ENCODE assay signal across 9 cellular contexts in genomic region chr14:81534510-81535074, GRCh38. TPM values are rescaled to one million over a fixed set of nuclear protein-coding genes. Genes with fewer than 3 reads are reported as not detected.
DNase-seq lines count a peak whose midpoint lies in the region; ATAC-seq and TF ChIP-seq lines count a peak whose summit lies in the region.
"Had no signal": no experiment of that assay in that cellular context is flagged by ENCODE, and none has a peak within 500 bp of the region (broad histone marks: within the 10 kb centered on the region; RNA-seq: fewer than 3 reads in every experiment).

No MANE protein-coding gene starts in this region.

- H3K27ac ChIP-seq in CD8-positive, alpha-beta T cell (ENCODE audit: low read depth, low read length) = no peak overlapping the region
- no peak overlapping the region for H3K27ac ChIP-seq in IMR-90 (ENCODE audit: insufficient read depth, low read length)
- peak overlapping the region; percentile 66 to 91 (median 84) for H3K27ac ChIP-seq in body of pancreas
- H3K27ac ChIP-seq: vagina had no signal

- peaks cover 9% of the 10 kb centered on the region for H3K36me3 Mint-ChIP-seq in CD8-positive, alpha-beta T cell

- no peaks in the 10 kb centered on the region for H3K9me1 ChIP-seq in IMR-90 (ENCODE audit: insufficient read depth, low read length)

- H2AFZ ChIP-seq in IMR-90 (replicated peaks; ENCODE audit: low read length, poor library complexity) (no peak overlapping the region), neuron (ENCODE audit: low read depth, low read length) (peak overlapping the region; percentile 78)

- H3K14ac ChIP-seq in IMR-90 (replicated peaks; ENCODE audit: low read depth, low read length) = no peak overlapping the region

- no peak overlapping the region for H3K4ac ChIP-seq in IMR-90 (ENCODE audit: low read depth, low read length)

- CTCF ChIA-PET in CD8-positive, alpha-beta T cell (lab: Charles Lee) = no interaction called here
- CTCF ChIA-PET in IMR-90 (lab: Yijun Ruan, JAX) = no interaction called here

- no peak overlapping the region for H2BK5ac ChIP-seq in IMR-90 (ENCODE audit: low read depth, low read length, poor library complexity, severe bottlenecking)

- H2BK120ac ChIP-seq in IMR-90 (ENCODE audit: low read depth, low read length) = no peak overlapping the region

- H3K4me3 ChIP-seq in CD8-positive, alpha-beta T cell (ENCODE audit: low read depth, low read length) = no peak overlapping the region
- H3K4me3 ChIP-seq in IMR-90 (ENCODE audit: insufficient read depth, low read depth, low read length) (no peak overlapping the region), body of pancreas (no peak overlapping the region), neuron (ENCODE audit: low read length) (peak overlapping the region; percentile 38)

- H4K5ac ChIP-seq in IMR-90 (ENCODE audit: low read depth, low read length) = peak overlapping the region; percentile 91

- H3K4me1 Mint-ChIP-seq in CD8-positive, alpha-beta T cell (ENCODE audit: low read depth) = peaks cover 57% of the 10 kb centered on the region

- no peak overlapping the region for H2AK5ac ChIP-seq in IMR-90 (ENCODE audit: low read depth, low read length)

- peaks cover 5 to 8% of the 10 kb centered on the region in 2 experiments; a peak in 2 of 4 replicates for H3K79me1 ChIP-seq in IMR-90 (ENCODE audit: low read depth in 1 of 2, low read length in 2 of 2)

- WGBS in IMR-90 (ENCODE audit: extremely low coverage in 2 of 2, insufficient read length in 1 of 2), 2 experiments = 50% methylated on average over 1 of the region's 8 CpGs; no CpG with 5 or more reads in 1 of the 2 experiments
- 39 to 40% methylated on average over 8 of the region's 8 CpGs for WGBS in body of pancreas, 2 donors

- no peaks in the 10 kb centered on the region for H3K36me3 ChIP-seq in CD8-positive, alpha-beta T cell (ENCODE audit: insufficient read depth, low read length)
- peaks cover 2% of the 10 kb centered on the region; the same call in 1 of the 2 replicates for H3K36me3 ChIP-seq in IMR-90 (ENCODE audit: control insufficient read depth, insufficient read depth, low read length)
- no peaks in the 10 kb centered on the region for H3K36me3 ChIP-seq in body of pancreas (replicated peaks in 1 of 2; ENCODE audit: insufficient read depth in 1 of 2, low read depth in 2 of 2)
- no peaks in the 10 kb centered on the region for H3K36me3 ChIP-seq in neuron (ENCODE audit: insufficient read depth, low read length)
- H3K36me3 ChIP-seq: vagina had no signal

- H3K9me3 Mint-ChIP-seq in CD8-positive, alpha-beta T cell = no peaks in the 10 kb centered on the region

- peak overlapping the region; percentile 26 for H3K4me3 Mint-ChIP-seq in CD8-positive, alpha-beta T cell

- no peak for DNase-seq in CD8-positive, alpha-beta T cell
- no peak for DNase-seq in IMR-90
- peak in 1 of 4 donors; percentile 30 for DNase-seq in body of pancreas
- DNase-seq in GDM1 (lab: John Stamatoyannopoulos, UW) = no peak
- DNase-seq in GM19240 (ENCODE audit: insufficient read length, low spot score) = no peak

- no peaks in the 10 kb centered on the region for H3K9me3 ChIP-seq in CD8-positive, alpha-beta T cell (ENCODE audit: low read length)
- no peaks in the 10 kb centered on the region for H3K9me3 ChIP-seq in IMR-90 (ENCODE audit: control insufficient read depth, insufficient read depth, low read length)
- no peaks in the 10 kb centered on the region for H3K9me3 ChIP-seq in body of pancreas
- no peaks in the 10 kb centered on the region for H3K9me3 ChIP-seq in neuron (ENCODE audit: low read length)
- H3K9me3 ChIP-seq: vagina had no signal

- no peak overlapping the region for H3K23ac ChIP-seq in IMR-90 (ENCODE audit: low read depth, low read length)

- H4K91ac ChIP-seq in IMR-90 (ENCODE audit: insufficient read depth, low read depth, low read length) = no peak overlapping the region

- H4K8ac ChIP-seq in IMR-90 (ENCODE audit: low read depth in 2 of 2, low read length in 2 of 2) = peak overlapping the region; percentile 90 to 93; a peak in 3 of 4 replicates

- POLR2A ChIA-PET in CD8-positive, alpha-beta T cell (lab: Charles Lee) = no interaction called here
- POLR2A ChIA-PET in IMR-90 (lab: Charles Lee; ENCODE audit: unreplicated experiment) = no interaction called here

- in situ Hi-C loops in IMR-90 (cut with MboI; ENCODE audit: low sequenced_read_pairs) = no loop called here

- H2BK15ac ChIP-seq in IMR-90 (ENCODE audit: low read depth, low read length) = no peak overlapping the region

- no peaks in the 10 kb centered on the region; the same call in 1 of the 2 replicates for H4K20me1 ChIP-seq in IMR-90 (ENCODE audit: insufficient read depth, low read length)

- ATAC-seq in CD8-positive, alpha-beta T cell = no peak
- no peak for ATAC-seq in IMR-90 (ENCODE audit: low read depth)
- no peak for ATAC-seq in body of pancreas
- no peak for ATAC-seq in GM18505 (IDR thresholded peaks at IDR 0.05; ENCODE audit: unreplicated experiment)
- ATAC-seq in GM18867 (IDR thresholded peaks at IDR 0.05; ENCODE audit: unreplicated experiment) = no peak

- no peak overlapping the region for H3K4me2 ChIP-seq in IMR-90 (ENCODE audit: low read depth, low read length)

- no TSS peak for BruUV-seq in IMR-90 (replicated peaks; lab: Mats Ljungman, UMichigan)

- H2AK9ac ChIP-seq in IMR-90 (replicated peaks; ENCODE audit: low read depth, low read length, poor library complexity) = no peak overlapping the region

- TF ChIP-seq POLR2A in IMR-90 (IDR thresholded peaks at IDR 0.05; ENCODE audit: low read depth, low read length) (no peak), body of pancreas (IDR thresholded peaks at IDR 0.05) (peak in 2 of 3 donors; percentile 18 to 44), GM18505 (IDR thresholded peaks at IDR 0.05; ENCODE audit: borderline replicate concordance, extremely low read depth, insufficient read depth, insufficient read length) (no peak)

- H3K27me3 Mint-ChIP-seq in CD8-positive, alpha-beta T cell (ENCODE audit: low read depth) = peaks cover 4% of the 10 kb centered on the region

- no peaks in the 10 kb centered on the region for H3K27me3 ChIP-seq in CD8-positive, alpha-beta T cell (ENCODE audit: insufficient read depth, low read length)
- H3K27me3 ChIP-seq in IMR-90 (ENCODE audit: control insufficient read depth, insufficient read depth, low read length) = no peaks in the 10 kb centered on the region
- no peaks in the 10 kb centered on the region for H3K27me3 ChIP-seq in body of pancreas
- no peaks in the 10 kb centered on the region for H3K27me3 ChIP-seq in neuron (ENCODE audit: insufficient read depth, low read length)
- H3K27me3 ChIP-seq: vagina had no signal

- no peak overlapping the region for H3K18ac ChIP-seq in IMR-90 (ENCODE audit: low read depth, low read length)

- TF ChIP-seq RAD21 in IMR-90 (IDR thresholded peaks at IDR 0.05; ENCODE audit: low read length) = no peak

- dilution Hi-C loops in IMR-90 (cut with HindIII; ENCODE audit: low sequenced_read_pairs, unreplicated experiment) = no loop called here

- H3K27ac Mint-ChIP-seq in CD8-positive, alpha-beta T cell = peak overlapping the region; percentile 30

- intact Hi-C loops in CD8-positive, alpha-beta T cell (cut with DNase I, micrococcal nuclease) = loop anchor here (1.0 to 5.0 kb wide), 6 partner anchors 57 to 593 kb away; partner anchors contain the start of genes CEP128 (in 2 of the 2) and TSHR (in 1 of the 2)
- intact Hi-C loops in IMR-90 (cut with micrococcal nuclease) (no loop called here), body of pancreas (cut with DNase I) (no loop called here)

- peaks cover 27% of the 10 kb centered on the region for H3K4me1 ChIP-seq in CD8-positive, alpha-beta T cell (ENCODE audit: insufficient read depth, low read length)
- H3K4me1 ChIP-seq in IMR-90 (ENCODE audit: control insufficient read depth, insufficient read depth, low read length) (no peaks in the 10 kb centered on the region), body of pancreas (peaks cover 52% of the 10 kb centered on the region), neuron (ENCODE audit: insufficient read depth, low read length) (peaks cover 15% of the 10 kb centered on the region)

- H3K9ac ChIP-seq in IMR-90 (ENCODE audit: low read depth, low read length) = no peak overlapping the region

- no peak overlapping the region for H2BK20ac ChIP-seq in IMR-90 (ENCODE audit: low read depth, low read length)

- no peak overlapping the region for H3K56ac ChIP-seq in IMR-90 (ENCODE audit: extremely low read depth, insufficient read depth, low read length)

- TF ChIP-seq CTCF in CD8-positive, alpha-beta T cell (IDR thresholded peaks at IDR 0.05) = no peak
- TF ChIP-seq CTCF in IMR-90 (conservative IDR thresholded peaks at IDR 0.05; ENCODE audit: low read depth, low read length) = no peak
- no peak for TF ChIP-seq CTCF in body of pancreas (IDR thresholded peaks at IDR 0.05)

TF ChIP-seq in IMR-90, 13 proteins besides CTCF, POLR2A, EP300 and RAD21:
- TF ChIP-seq SMC3 (IDR thresholded peaks at IDR 0.05; ENCODE audit: low read depth, low read length) = no peak

RNA-seq across cellular contexts. Expression of gene SEL1L, which starts 0.9 kb away (rescaled TPM):
- 10 to 100 TPM; 41.2 to 46.5 TPM for total RNA-seq in CD8-positive, alpha-beta T cell
- total RNA-seq in IMR-90 (2012; rRNA removed) (62.4 and 78.9 TPM in 2 replicates), body of pancreas (100 to 1,000 TPM; 183 to 268 TPM)
- 16.9 and 21.0 TPM in 2 replicates for polyA plus RNA-seq in IMR-90 (2012; rRNA removed)
- 18.6 and 19.0 TPM in 2 replicates for polyA plus RNA-seq in IMR-90 (2012; cell fraction: cytosol; rRNA removed)
- polyA plus RNA-seq in IMR-90 (2012; cell fraction: nucleus; rRNA removed; ENCODE audit: low replicate concordance) = 11.6 and 34.0 TPM in 2 replicates

Comparison
In these comparisons a context has a peak if more than half of its experiments do, and no peak if none do; other contexts are left out.
1. H3K27ac ChIP-seq: peak in body of pancreas (4 of 4); none in CD8-positive, alpha-beta T cell (single experiment) and IMR-90 (single experiment).
2. POLR2A ChIP-seq: peak in body of pancreas (2 of 3); none in IMR-90 (single experiment) and GM18505 (single experiment).
3. intact Hi-C loops: an anchor here in CD8-positive, alpha-beta T cell (1.0 to 5.0 kb wide); none called in IMR-90 and body of pancreas.